ENCODE assay signal across 10 cellular contexts in the genomic region with DNA sequence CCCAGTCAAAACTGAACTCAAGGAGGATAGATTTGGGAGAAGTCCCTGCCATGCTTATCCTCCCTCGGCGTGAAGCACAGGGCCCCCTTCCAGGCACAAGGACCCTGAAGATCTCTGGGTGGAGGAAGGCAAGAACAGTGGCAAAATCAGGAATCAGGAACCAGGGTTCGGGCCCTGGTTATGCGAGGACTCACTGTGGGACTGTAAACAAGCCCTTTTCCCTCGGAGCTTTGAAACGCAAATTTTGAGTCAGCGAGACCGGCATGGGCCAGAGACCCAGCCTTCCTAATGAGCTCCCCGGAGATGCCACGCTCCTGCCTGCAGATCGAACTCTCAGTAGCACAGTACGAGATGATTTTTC.
A peak's percentile ranks its signal among the peaks of the same experiment; 100 is the strongest.
DNase-seq lines count a peak whose midpoint lies in the region; ATAC-seq and TF ChIP-seq lines count a peak whose summit lies in the region.
"Had no signal": no experiment of that assay in that cellular context is flagged by ENCODE, and none has a peak within 500 bp of the region (broad histone marks: within the 10 kb centered on the region; RNA-seq: fewer than 3 reads in every experiment).

No MANE protein-coding gene starts in this region.

- H3K4me3 ChIP-seq in IMR-90 (ENCODE audit: insufficient read depth, low read depth, low read length) (no peak overlapping the region), neural progenitor cell (no peak overlapping the region), BE2C (ENCODE audit: low read depth, low read length) (no peak overlapping the region)

- H4K8ac ChIP-seq in IMR-90 (ENCODE audit: low read depth in 2 of 2, low read length in 2 of 2), result no peak overlapping the region

- no peak overlapping the region for H2BK5ac ChIP-seq in IMR-90 (ENCODE audit: low read depth, low read length, poor library complexity, severe bottlenecking)

- H4K5ac ChIP-seq in IMR-90 (ENCODE audit: low read depth, low read length), result no peak overlapping the region

- dilution Hi-C loops in IMR-90 (cut with HindIII; ENCODE audit: low sequenced_read_pairs, unreplicated experiment), result no loop called here

- intact Hi-C loops in CD14-positive monocyte (cut with micrococcal nuclease) (no loop called here), IMR-90 (cut with micrococcal nuclease) (no loop called here)

- CTCF ChIA-PET in IMR-90 (lab: Yijun Ruan, JAX), result no interaction called here

- no peak for DNase-seq in CD14-positive monocyte (ENCODE audit: low spot score)
- DNase-seq in IMR-90, result no peak
- DNase-seq in effector memory CD8-positive, alpha-beta T cell, result no peak
- no peak for DNase-seq in neural progenitor cell (ENCODE audit: low spot score)
- no peak for DNase-seq in HPDE6-E6E7 (ENCODE audit: extremely low spot score)
- DNase-seq in BE2C, result no peak
- DNase-seq in foreskin melanocyte, result no peak
- DNase-seq: GOT3, NCI-H1694 had no signal

- no peak overlapping the region for H3K23ac ChIP-seq in IMR-90 (ENCODE audit: low read depth, low read length)

- H3K18ac ChIP-seq in IMR-90 (ENCODE audit: low read depth, low read length), result no peak overlapping the region

- H3K4ac ChIP-seq in IMR-90 (ENCODE audit: low read depth, low read length), result peak overlapping the region; percentile 8; the same call in 1 of the 2 replicates

- H4K20me1 ChIP-seq in IMR-90 (ENCODE audit: insufficient read depth, low read length) (no peaks in the 10 kb centered on the region), neural progenitor cell (ENCODE audit: low read depth) (no peaks in the 10 kb centered on the region)

- no peak overlapping the region for H2AFZ ChIP-seq in IMR-90 (replicated peaks; ENCODE audit: low read length, poor library complexity)
- peak overlapping the region; percentile 54 for H2AFZ ChIP-seq in neural progenitor cell (replicated peaks)

- H3K27me3 ChIP-seq in IMR-90 (ENCODE audit: control insufficient read depth, insufficient read depth, low read length), result no peaks in the 10 kb centered on the region
- H3K27me3 ChIP-seq in neural progenitor cell, result peaks cover 28% of the 10 kb centered on the region
- no peaks in the 10 kb centered on the region for H3K27me3 ChIP-seq in BE2C

- no TSS peak for BruUV-seq in IMR-90 (replicated peaks; lab: Mats Ljungman, UMichigan)

- H3K27me3 Mint-ChIP-seq in CD14-positive monocyte (ENCODE audit: low read depth in 3 of 3) (peaks cover 0 to 4% (median 2%) of the 10 kb centered on the region in 3 donors), neural progenitor cell (ENCODE audit: insufficient read depth, low read depth) (peaks cover 41% of the 10 kb centered on the region)
- H3K27me3 Mint-ChIP-seq in effector memory CD8-positive, alpha-beta T cell, result no peaks in the 10 kb centered on the region

- in situ Hi-C loops in IMR-90 (cut with MboI; ENCODE audit: low sequenced_read_pairs), result no loop called here

- H3K9ac ChIP-seq in IMR-90 (ENCODE audit: low read depth, low read length) (no peak overlapping the region), neural progenitor cell (no peak overlapping the region)

- peak overlapping the region; percentile 2 for H2BK20ac ChIP-seq in IMR-90 (ENCODE audit: low read depth, low read length)

- H3K9me3 ChIP-seq in IMR-90 (ENCODE audit: control insufficient read depth, insufficient read depth, low read length) (no peaks in the 10 kb centered on the region; the same call in 1 of the 2 replicates), neural progenitor cell (ENCODE audit: low read depth) (no peaks in the 10 kb centered on the region), BE2C (no peaks in the 10 kb centered on the region)

- H3K4me1 Mint-ChIP-seq in CD14-positive monocyte, result peaks cover 63% of the 10 kb centered on the region
- H3K4me1 Mint-ChIP-seq in effector memory CD8-positive, alpha-beta T cell (ENCODE audit: low read depth in 2 of 2), result peaks cover 22 to 27% of the 10 kb centered on the region in 2 donors
- peaks cover 53% of the 10 kb centered on the region for H3K4me1 Mint-ChIP-seq in neural progenitor cell

- peaks cover 24% of the 10 kb centered on the region for H3K9me1 ChIP-seq in IMR-90 (ENCODE audit: insufficient read depth, low read length)

- H3K36me3 ChIP-seq in IMR-90 (ENCODE audit: control insufficient read depth, insufficient read depth, low read length) (no peaks in the 10 kb centered on the region), neural progenitor cell (no peaks in the 10 kb centered on the region), BE2C (no peaks in the 10 kb centered on the region)

- no peak overlapping the region for H3K27ac ChIP-seq in IMR-90 (ENCODE audit: insufficient read depth, low read length)
- H3K27ac ChIP-seq in neural progenitor cell, result no peak overlapping the region

- H3K4me1 ChIP-seq in IMR-90 (ENCODE audit: control insufficient read depth, insufficient read depth, low read length) (peaks cover 25% of the 10 kb centered on the region), neural progenitor cell (peaks cover 37% of the 10 kb centered on the region), BE2C (no peaks in the 10 kb centered on the region)

- H2BK120ac ChIP-seq in IMR-90 (ENCODE audit: low read depth, low read length), result peak overlapping the region; percentile 95

- H3K36me3 Mint-ChIP-seq in CD14-positive monocyte (peaks cover 0 to 4% of the 10 kb centered on the region in 2 donors), neural progenitor cell (no peaks in the 10 kb centered on the region)
- peaks cover 10% of the 10 kb centered on the region for H3K36me3 Mint-ChIP-seq in effector memory CD8-positive, alpha-beta T cell (ENCODE audit: insufficient read depth)

- peaks cover 0 to 2% of the 10 kb centered on the region in 2 experiments; a peak in 1 of 4 replicates for H3K79me1 ChIP-seq in IMR-90 (ENCODE audit: low read depth in 1 of 2, low read length in 2 of 2)

- H3K27ac Mint-ChIP-seq in CD14-positive monocyte (peak overlapping the region in 5 of 7 donors; percentile 79 to 90 (median 83)), neural progenitor cell (peak overlapping the region; percentile 17)
- H3K27ac Mint-ChIP-seq in effector memory CD8-positive, alpha-beta T cell, result peak overlapping the region in 1 of 2 donors; percentile 90

- no peak overlapping the region; the same call in 2 of the 3 replicates for H2BK15ac ChIP-seq in IMR-90 (ENCODE audit: low read depth, low read length)

- peak overlapping the region; percentile 67 for H2AK9ac ChIP-seq in IMR-90 (replicated peaks; ENCODE audit: low read depth, low read length, poor library complexity)

- no peaks in the 10 kb centered on the region for H3K9me3 Mint-ChIP-seq in CD14-positive monocyte
- no peaks in the 10 kb centered on the region for H3K9me3 Mint-ChIP-seq in effector memory CD8-positive, alpha-beta T cell
- H3K9me3 Mint-ChIP-seq in neural progenitor cell, result no peaks in the 10 kb centered on the region

- peaks cover 35% of the 10 kb centered on the region for H3F3A ChIP-seq in neural progenitor cell (ENCODE audit: low read depth)

- no peaks in the 10 kb centered on the region for H3K79me2 ChIP-seq in neural progenitor cell (ENCODE audit: low read depth)

- no peak overlapping the region for H3K14ac ChIP-seq in IMR-90 (replicated peaks; ENCODE audit: low read depth, low read length)

- no peak for TF ChIP-seq RAD21 in IMR-90 (IDR thresholded peaks at IDR 0.05; ENCODE audit: low read length)

- no peak for ATAC-seq in IMR-90 (ENCODE audit: low read depth)
- ATAC-seq in effector memory CD8-positive, alpha-beta T cell (replicated peaks), result no peak
- no peak for ATAC-seq in HG02623 (IDR thresholded peaks at IDR 0.05; ENCODE audit: unreplicated experiment)

- H2AK5ac ChIP-seq in IMR-90 (ENCODE audit: low read depth, low read length), result peak overlapping the region; percentile 45

- WGBS in IMR-90 (ENCODE audit: extremely low coverage in 2 of 2, insufficient read length in 1 of 2), 2 experiments, result 91% methylated on average over 10 of the region's 12 CpGs; no CpG with 5 or more reads in 1 of the 2 experiments

- no peak overlapping the region for H3K56ac ChIP-seq in IMR-90 (ENCODE audit: extremely low read depth, insufficient read depth, low read length)

- no peak overlapping the region for H3K4me2 ChIP-seq in IMR-90 (ENCODE audit: low read depth, low read length)
- peak overlapping the region; percentile 66 for H3K4me2 ChIP-seq in neural progenitor cell

- H3K4me3 Mint-ChIP-seq in CD14-positive monocyte, result peak overlapping the region; percentile 78 to 87
- H3K4me3 Mint-ChIP-seq in effector memory CD8-positive, alpha-beta T cell, result peak overlapping the region; percentile 85 to 88
- H3K4me3 Mint-ChIP-seq in neural progenitor cell, result peak overlapping the region; percentile 35

- no peak for TF ChIP-seq POLR2A in IMR-90 (IDR thresholded peaks at IDR 0.05; ENCODE audit: low read depth, low read length)

- peak overlapping the region; percentile 52; the same call in 1 of the 2 replicates for H4K91ac ChIP-seq in IMR-90 (ENCODE audit: insufficient read depth, low read depth, low read length)

- no peak for TF ChIP-seq CTCF in CD14-positive monocyte (IDR thresholded peaks at IDR 0.05)
- no peak for TF ChIP-seq CTCF in IMR-90 (conservative IDR thresholded peaks at IDR 0.05; ENCODE audit: low read depth, low read length)
- TF ChIP-seq CTCF in neural progenitor cell (IDR thresholded peaks at IDR 0.05), result no peak
- no peak for TF ChIP-seq CTCF in BE2C (IDR thresholded peaks at IDR 0.05; ENCODE audit: low read depth, low read length)

- POLR2A ChIA-PET in IMR-90 (lab: Charles Lee; ENCODE audit: unreplicated experiment), result no interaction called here

TF ChIP-seq in IMR-90, 13 proteins besides CTCF, POLR2A, EP300 and RAD21 (continues in another document):
- TF ChIP-seq, protein P1, sequence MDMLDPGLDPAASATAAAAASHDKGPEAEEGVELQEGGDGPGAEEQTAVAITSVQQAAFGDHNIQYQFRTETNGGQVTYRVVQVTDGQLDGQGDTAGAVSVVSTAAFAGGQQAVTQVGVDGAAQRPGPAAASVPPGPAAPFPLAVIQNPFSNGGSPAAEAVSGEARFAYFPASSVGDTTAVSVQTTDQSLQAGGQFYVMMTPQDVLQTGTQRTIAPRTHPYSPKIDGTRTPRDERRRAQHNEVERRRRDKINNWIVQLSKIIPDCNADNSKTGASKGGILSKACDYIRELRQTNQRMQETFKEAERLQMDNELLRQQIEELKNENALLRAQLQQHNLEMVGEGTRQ (IDR thresholded peaks at IDR 0.05; ENCODE audit: low read depth, low read length), result no peak
- TF ChIP-seq MXI1 (IDR thresholded peaks at IDR 0.05; ENCODE audit: borderline replicate concordance, low read depth, low read length), result no peak
- no peak for TF ChIP-seq CEBPB (IDR thresholded peaks at IDR 0.05; ENCODE audit: low read depth, low read length)
- TF ChIP-seq MAFK (IDR thresholded peaks at IDR 0.05; ENCODE audit: low read depth, low read length), result no peak
- TF ChIP-seq MAZ (IDR thresholded peaks at IDR 0.05; ENCODE audit: borderline replicate concordance, low read depth, low read length), result no peak
- no peak for TF ChIP-seq SMC3 (IDR thresholded peaks at IDR 0.05; ENCODE audit: low read depth, low read length)

Comparison
In these comparisons a context has a peak if more than half of its experiments do, and no peak if none do; other contexts are left out.
1. H3K4me3 Mint-ChIP-seq: peak in every context shown above with its lines; median percentile 86 in effector memory CD8-positive, alpha-beta T cell; 82 in CD14-positive monocyte; 35 in neural progenitor cell.